In genomic region chr16:88617268-88618031, GRCh38 we compare ENCODE assay signal across 16 cellular contexts. TPM values are rescaled to one million over a fixed set of nuclear protein-coding genes. Genes with fewer than 3 reads are reported as not detected.
DNase-seq lines count a peak whose midpoint lies in the region; ATAC-seq and TF ChIP-seq lines count a peak whose summit lies in the region.
"Had no signal": no experiment of that assay in that cellular context is flagged by ENCODE, and none has a peak within 500 bp of the region (broad histone marks: within the 10 kb centered on the region; RNA-seq: fewer than 3 reads in every experiment).

No MANE protein-coding gene starts in this region.

- no peak for TF ChIP-seq CTCF in CD8-positive, alpha-beta T cell (IDR thresholded peaks at IDR 0.05)
- TF ChIP-seq CTCF in liver (IDR thresholded peaks at IDR 0.05; ENCODE audit: low read depth, low read length, missing input control) (no peak), SK-N-SH (IDR thresholded peaks at IDR 0.05) (no peak), lower leg skin (IDR thresholded peaks at IDR 0.05) (no peak)

- H4K20me1 ChIP-seq in SK-N-SH (ENCODE audit: insufficient read depth): peaks cover 13% of the 10 kb centered on the region

- H3F3A ChIP-seq in SK-N-SH (replicated peaks; ENCODE audit: insufficient read depth): no peaks in the 10 kb centered on the region

- peak overlapping the region; percentile 99 for H3K27ac Mint-ChIP-seq in CD8-positive, alpha-beta T cell

- no peak overlapping the region for H3K27ac ChIP-seq in CD8-positive, alpha-beta T cell (ENCODE audit: low read depth, low read length)
- H3K27ac ChIP-seq in HUES48 (ENCODE audit: low read depth, low read length) (peak overlapping the region; percentile 47), liver (ENCODE audit: low read depth in 1 of 2, low read length in 2 of 2) (peak overlapping the region; percentile 71), SK-N-SH (ENCODE audit: low read depth in 2 of 2, low read length in 1 of 2) (no peak overlapping the region)
- H3K27ac ChIP-seq: BLaER1, neutrophil, SK-N-MC had no signal

- peaks cover 16% of the 10 kb centered on the region for H3K36me3 ChIP-seq in CD8-positive, alpha-beta T cell (ENCODE audit: insufficient read depth, low read length)
- peaks cover 34% of the 10 kb centered on the region for H3K36me3 ChIP-seq in HUES48 (ENCODE audit: control insufficient read depth, insufficient read depth, low read length)
- H3K36me3 ChIP-seq in liver (ENCODE audit: control insufficient read depth in 4 of 4, insufficient read depth in 3 of 4, low read depth in 1 of 4, low read length in 3 of 4): peaks cover 2 to 11% (median 3%) of the 10 kb centered on the region in 4 donors
- peaks cover 0 to 26% of the 10 kb centered on the region in 2 experiments for H3K36me3 ChIP-seq in SK-N-SH (replicated peaks in 1 of 2; ENCODE audit: control insufficient read depth in 1 of 2, insufficient read depth in 2 of 2, low read length in 1 of 2)

- H3K79me2 ChIP-seq in SK-N-SH (ENCODE audit: insufficient read depth): peaks cover 20% of the 10 kb centered on the region; the same call in 1 of the 2 replicates

- 90% methylated on average over 20 of the region's 20 CpGs for WGBS in liver
- WGBS in SK-N-SH (ENCODE audit: low lambda C conversion rate): 97% methylated on average over 18 of the region's 20 CpGs
- 88 to 91% methylated on average over 20 of the region's 20 CpGs for WGBS in lower leg skin, 2 donors

- H3K4me2 ChIP-seq in SK-N-SH: no peak overlapping the region

- no peak overlapping the region; the same call in 1 of the 2 replicates for H3K9ac ChIP-seq in HUES48 (ENCODE audit: low read depth, low read length)
- no peak overlapping the region for H3K9ac ChIP-seq in liver (ENCODE audit: low read depth in 1 of 2, low read length in 2 of 2)
- H3K9ac ChIP-seq in SK-N-SH: no peak overlapping the region
- H3K9ac ChIP-seq: BLaER1 had no signal

- DNase-seq in CD8-positive, alpha-beta T cell: peak in 1 of 7 experiments; percentile 8
- peak; percentile 29 for DNase-seq in NCI-H748 treated with DMSO at 0.1 percent for 48 hours (lab: John Stamatoyannopoulos, UW)
- no peak for DNase-seq in SK-N-SH
- DNase-seq in amygdala (lab: John Stamatoyannopoulos, UW): no peak
- DNase-seq in left lobe of liver (ENCODE audit: low spot score): no peak
- DNase-seq in lower leg skin (ENCODE audit: low spot score in 2 of 2): no peak
- DNase-seq: activated naive CD4-positive, alpha-beta T cell treated with Interleukin-2 at 50 U/mL for 16 hours; foreskin fibroblast; HCEC 1CT; NCI-H774; stimulated activated CD8-positive, alpha-beta memory T cell treated with anti-CD3 and anti-CD28 coated beads, Interleukin-4, amount 100 ng/mL, for 48 hours had no signal

- TF ChIP-seq POLR2A in lower leg skin (IDR thresholded peaks at IDR 0.05): no peak

- H3K4me1 ChIP-seq in CD8-positive, alpha-beta T cell (ENCODE audit: insufficient read depth, low read length): peaks cover 28% of the 10 kb centered on the region
- H3K4me1 ChIP-seq in HUES48 (ENCODE audit: control insufficient read depth, insufficient read depth, low read length) (no peaks in the 10 kb centered on the region), liver (ENCODE audit: control insufficient read depth in 4 of 4, insufficient read depth in 4 of 4, low read length in 3 of 4) (peaks cover 18 to 47% (median 38%) of the 10 kb centered on the region in 4 donors), SK-N-SH (ENCODE audit: control insufficient read depth in 1 of 2, insufficient read depth in 2 of 2, low read depth in 1 of 2, low read length in 1 of 2) (no peaks in the 10 kb centered on the region)

- H3K9me3 Mint-ChIP-seq in CD8-positive, alpha-beta T cell: no peaks in the 10 kb centered on the region

- no peaks in the 10 kb centered on the region for H3K27me3 Mint-ChIP-seq in CD8-positive, alpha-beta T cell (ENCODE audit: low read depth)

- no peak overlapping the region for H3K4me3 ChIP-seq in CD8-positive, alpha-beta T cell (ENCODE audit: low read depth, low read length)
- H3K4me3 ChIP-seq in HUES48 (ENCODE audit: low read depth, low read length) (no peak overlapping the region), liver (ENCODE audit: low read depth in 1 of 3, low read length in 3 of 3) (no peak overlapping the region), SK-N-SH (ENCODE audit: low read depth in 2 of 2, low read length in 1 of 2) (no peak overlapping the region), lower leg skin (ENCODE audit: low read depth, poor library complexity, severe bottlenecking) (no peak overlapping the region)
- H3K4me3 ChIP-seq: BLaER1, SK-N-MC had no signal

- no peak for TF ChIP-seq RAD21 in liver (IDR thresholded peaks at IDR 0.05)
- TF ChIP-seq RAD21 in SK-N-SH (IDR thresholded peaks at IDR 0.05; ENCODE audit: low read length): no peak

- POLR2A ChIA-PET in CD8-positive, alpha-beta T cell (lab: Charles Lee): interaction anchor here (0.8 kb wide), 1 partner anchor 240 kb away, joined by 3 read pairs; no protein-coding TSS in a partner anchor
- POLR2A ChIA-PET in SK-N-SH (lab: Yijun Ruan, JAX): no interaction called here

- ATAC-seq in CD8-positive, alpha-beta T cell: no peak
- no peak for ATAC-seq in left lobe of liver

- H3K4me3 Mint-ChIP-seq in CD8-positive, alpha-beta T cell: no peak overlapping the region

- CTCF ChIA-PET in CD8-positive, alpha-beta T cell (lab: Charles Lee): interaction anchor here (1.6 kb wide), 1 partner anchor 64 kb away, joined by 4 read pairs; no protein-coding TSS in a partner anchor
- CTCF ChIA-PET in SK-N-SH (lab: Yijun Ruan, JAX): interaction anchor here (1.0 kb wide), 1 partner anchor 45 kb away, joined by 3 read pairs; no protein-coding TSS in a partner anchor

- peaks cover 36% of the 10 kb centered on the region for H3K4me1 Mint-ChIP-seq in CD8-positive, alpha-beta T cell (ENCODE audit: low read depth)

- H3K9me3 ChIP-seq in CD8-positive, alpha-beta T cell (ENCODE audit: low read length): no peaks in the 10 kb centered on the region
- H3K9me3 ChIP-seq in HUES48 (ENCODE audit: control insufficient read depth, insufficient read depth, low read length) (no peaks in the 10 kb centered on the region), liver (ENCODE audit: control insufficient read depth in 4 of 4, low read length in 3 of 4) (no peaks in the 10 kb centered on the region), SK-N-SH (no peaks in the 10 kb centered on the region)
- H3K9me3 ChIP-seq: BLaER1, neutrophil had no signal

- no peak for TF ChIP-seq EP300 in SK-N-SH (IDR thresholded peaks at IDR 0.05; ENCODE audit: borderline replicate concordance in 1 of 2, low read depth in 1 of 2, low read length in 1 of 2)

- no peaks in the 10 kb centered on the region for H3K27me3 ChIP-seq in CD8-positive, alpha-beta T cell (ENCODE audit: insufficient read depth, low read length)
- H3K27me3 ChIP-seq in HUES48 (ENCODE audit: control insufficient read depth, insufficient read depth, low read length) (no peaks in the 10 kb centered on the region), liver (ENCODE audit: control insufficient read depth in 4 of 4, insufficient read depth in 4 of 4, low read length in 3 of 4) (no peaks in the 10 kb centered on the region), SK-N-SH (ENCODE audit: insufficient read depth) (no peaks in the 10 kb centered on the region)
- H3K27me3 ChIP-seq: BLaER1, neutrophil had no signal

- no peak overlapping the region for H2AFZ ChIP-seq in SK-N-SH (ENCODE audit: low read depth)

- H3K36me3 Mint-ChIP-seq in CD8-positive, alpha-beta T cell: peaks cover 68% of the 10 kb centered on the region

- intact Hi-C loops in CD8-positive, alpha-beta T cell (cut with DNase I, micrococcal nuclease): loop anchor here in 1 of 2 experiments (5.0 kb wide), 1 partner anchor 45 kb away; the partner anchor contains the start of gene ZC3H18
- intact Hi-C loops in lower leg skin (cut with DNase I; ENCODE audit: low total_unique reads): no loop called here

- no peaks in the 10 kb centered on the region for H3K9me2 ChIP-seq in SK-N-SH

TF ChIP-seq in liver, 16 proteins besides CTCF, POLR2A, EP300 and RAD21 (continues in another document):
- no peak for TF ChIP-seq HNF4G (IDR thresholded peaks at IDR 0.05)
- no peak for TF ChIP-seq HNF4A (conservative IDR thresholded peaks at IDR 0.05)
- no peak for TF ChIP-seq EGR1 (IDR thresholded peaks at IDR 0.05; ENCODE audit: low read depth in 2 of 2)
- no peak for TF ChIP-seq GABPA (IDR thresholded peaks at IDR 0.05 in 1 of 2, conservative IDR thresholded peaks at IDR 0.05 in 1 of 2)
- TF ChIP-seq SP1 (IDR thresholded peaks at IDR 0.05): no peak

TF ChIP-seq in SK-N-SH, 30 proteins besides CTCF, POLR2A, EP300 and RAD21 (continues in another document):
- TF ChIP-seq TCF12 (IDR thresholded peaks at IDR 0.05): no peak

RNA-seq across cellular contexts. Expression of gene IL17C, which starts 20.9 kb away (rescaled TPM):
- under 1 TPM; 0.56 to 0.81 TPM for total RNA-seq in CD8-positive, alpha-beta T cell
- total RNA-seq in liver (not detected), left lobe of liver (not detected), lower leg skin (under 1 TPM in 1 of 4 donors, not detected in 3; 0.91 TPM)
- polyA plus RNA-seq in liver (not detected), SK-N-SH (2012; rRNA removed) (0.07 TPM in 1 of 2 replicates, not detected in the other)
- polyA plus RNA-seq in SK-N-SH (2012; cell fraction: cytosol; rRNA removed): 0.04 TPM in 1 of 2 replicates, not detected in the other
- polyA plus RNA-seq in SK-N-SH (2012; cell fraction: nucleus; rRNA removed): 0.56 and 0.87 TPM in 2 replicates

RNA-seq across cellular contexts. Expression of gene CYBA, which starts 33.4 kb away (rescaled TPM):
- 100 to 1,000 TPM; 312 to 320 TPM for total RNA-seq in CD8-positive, alpha-beta T cell
- total RNA-seq in liver: 100 to 1,000 TPM in 1 of 2 donors, 10 to 100 TPM in 1; 45.8 to 217 TPM
- polyA plus RNA-seq in liver: 10 to 100 TPM; 39.0 to 59.5 TPM
- polyA plus RNA-seq in SK-N-SH (2012; rRNA removed): 116 and 176 TPM in 2 replicates
- 60.0 and 85.5 TPM in 2 replicates for polyA plus RNA-seq in SK-N-SH (2012; cell fraction: cytosol; rRNA removed)
- 142 and 154 TPM in 2 replicates for polyA plus RNA-seq in SK-N-SH (2012; cell fraction: nucleus; rRNA removed)
- 32.5 TPM for total RNA-seq in left lobe of liver
- total RNA-seq in lower leg skin: 10 to 100 TPM; 30.5 to 93.2 (median 44.7) TPM

RNA-seq across cellular contexts. Expression of gene MVD, which starts 45.4 kb away (rescaled TPM):
- total RNA-seq in CD8-positive, alpha-beta T cell: 100 to 1,000 TPM; 118 to 124 TPM
- total RNA-seq in liver: 10 to 100 TPM; 73.4 to 99.2 TPM
- polyA plus RNA-seq in liver: 10 to 100 TPM; 21.7 to 76.0 TPM
- polyA plus RNA-seq in SK-N-SH (2012; rRNA removed): 14.7 and 15.7 TPM in 2 replicates
- polyA plus RNA-seq in SK-N-SH (2012; cell fraction: cytosol; rRNA removed): 4.4 and 8.4 TPM in 2 replicates
- polyA plus RNA-seq in SK-N-SH (2012; cell fraction: nucleus; rRNA removed): 42.1 and 57.2 TPM in 2 replicates
- 16.2 TPM for total RNA-seq in left lobe of liver
- 10 to 100 TPM; 40.2 to 93.5 (median 67.1) TPM for total RNA-seq in lower leg skin

RNA-seq across cellular contexts. Expression of gene ZC3H18, which starts 47.2 kb away (rescaled TPM):
- total RNA-seq in CD8-positive, alpha-beta T cell: 100 to 1,000 TPM; 140 to 149 TPM
- 10 to 100 TPM; 10.2 to 10.3 TPM for total RNA-seq in liver
- polyA plus RNA-seq in liver: 10 to 100 TPM; 10.7 to 10.9 TPM
- polyA plus RNA-seq in SK-N-SH (2012; rRNA removed): 18.1 and 32.7 TPM in 2 replicates
- 17.4 and 19.4 TPM in 2 replicates for polyA plus RNA-seq in SK-N-SH (2012; cell fraction: cytosol; rRNA removed)
- 76.1 and 100 TPM in 2 replicates for polyA plus RNA-seq in SK-N-SH (2012; cell fraction: nucleus; rRNA removed)
- 18.1 TPM for total RNA-seq in left lobe of liver
- total RNA-seq in lower leg skin: 10 to 100 TPM; 16.5 to 32.3 (median 18.5) TPM

Comparison
In these comparisons a context has a peak if more than half of its experiments do, and no peak if none do; other contexts are left out.
1. H3K27ac ChIP-seq: peak in HUES48 (single experiment) and liver (2 of 2); none in CD8-positive, alpha-beta T cell (single experiment) and SK-N-SH (0 of 2).